In genomic region chr1:26910343-26911160, GRCh38 we compare ENCODE assay signal across 1 cellular context.
A peak's percentile ranks its signal among the peaks of the same experiment; 100 is the strongest.
TF ChIP-seq lines count a peak whose summit lies in the region.

No MANE protein-coding gene starts in this region.

TF ChIP-seq in liver, 16 proteins besides CTCF, POLR2A, EP300 and RAD21 (continued from another document):
- TF ChIP-seq REST (IDR thresholded peaks at IDR 0.05) (peak; percentile 39), ZBTB33 (IDR thresholded peaks at IDR 0.05) (peak; percentile 49), YY1 (IDR thresholded peaks at IDR 0.05) (peak; percentile 42), ATF3 (IDR thresholded peaks at IDR 0.05) (peak; percentile 33), HNF4A (conservative IDR thresholded peaks at IDR 0.05) (peak; percentile 41 to 70), NR2F2 (IDR thresholded peaks at IDR 0.05) (peak; percentile 55), FOXA1 (IDR thresholded peaks at IDR 0.05) (no peak), EGR1 (IDR thresholded peaks at IDR 0.05; ENCODE audit: low read depth in 2 of 2) (peak in 1 of 2 donors; percentile 49), FOXA2 (IDR thresholded peaks at IDR 0.05) (peak; percentile 21), GABPA (IDR thresholded peaks at IDR 0.05 in 1 of 2, conservative IDR thresholded peaks at IDR 0.05 in 1 of 2) (peak in 1 of 2 donors; percentile 35)
